ENCODE assay signal across 8 cellular contexts in genomic region chr2:53970898-53971681, GRCh38. TPM values are rescaled to one million over a fixed set of nuclear protein-coding genes. Genes with fewer than 3 reads are reported as not detected.
DNase-seq lines count a peak whose midpoint lies in the region; ATAC-seq, FAIRE-seq and TF ChIP-seq lines count a peak whose summit lies in the region.

Gene PSME4, minus strand, starts transcription at chr2:53970993. Its CDS starts 209 bp downstream, at chr2:53970784.

- H3K4me3 Mint-ChIP-seq in endodermal cell, result peak within 1 kb of the TSS; percentile 87

- no peaks in the 10 kb centered on the region for H3K9me3 ChIP-seq in endodermal cell (ENCODE audit: control insufficient read depth, low read length)

- H4K8ac ChIP-seq in mesendoderm (ENCODE audit: low read depth, low read length), result no peak within 1 kb of the TSS

- H3K36me3 ChIP-seq in endodermal cell (ENCODE audit: control insufficient read depth, insufficient read depth, low read length), result no peaks in the 10 kb centered on the region
- H3K36me3 ChIP-seq in mesendoderm (ENCODE audit: control insufficient read depth, insufficient read depth, low read length), result no peaks in the 10 kb centered on the region

- H3K36me3 Mint-ChIP-seq in endodermal cell (ENCODE audit: low read depth), result peaks cover 11% of the 10 kb centered on the region

- H3K9ac ChIP-seq in endodermal cell (ENCODE audit: extremely low read depth, low read length, poor library complexity, severe bottlenecking) (peak within 1 kb of the TSS; percentile 97), mesendoderm (ENCODE audit: low read length) (peak within 1 kb of the TSS; percentile 98)

- H3K4me3 ChIP-seq in endodermal cell (ENCODE audit: low read length) (peak within 1 kb of the TSS; percentile 99), mesendoderm (ENCODE audit: low read length) (peak within 1 kb of the TSS; percentile 99)

- H3K79me2 ChIP-seq in mesendoderm (ENCODE audit: control insufficient read depth, insufficient read depth, low read length), result peaks cover 45% of the 10 kb centered on the region

- H3K4me1 ChIP-seq in endodermal cell (ENCODE audit: control insufficient read depth, insufficient read depth, low read length), result peaks cover 3% of the 10 kb centered on the region
- H3K4me1 ChIP-seq in mesendoderm (ENCODE audit: control insufficient read depth, low read depth, low read length), result peaks cover 5% of the 10 kb centered on the region

- H3K27ac ChIP-seq in endodermal cell (ENCODE audit: low read depth, low read length) (peak within 1 kb of the TSS; percentile 95), mesendoderm (ENCODE audit: low read depth, low read length) (peak within 1 kb of the TSS; percentile 100)

- 1 to 2% methylated on average over 27 to 61 of the region's 61 CpGs for WGBS in endodermal cell (ENCODE audit: insufficient coverage in 1 of 2, insufficient read length in 1 of 2), 2 experiments
- no CpG with 5 or more reads among the region's 61 CpGs for WGBS in mesendoderm (ENCODE audit: extremely low coverage, insufficient coverage, low lambda C conversion rate)

- peak; percentile 88 for ATAC-seq in GM21367 (IDR thresholded peaks at IDR 0.05; ENCODE audit: unreplicated experiment)

- peak within 1 kb of the TSS; percentile 100 for H3K18ac ChIP-seq in mesendoderm (ENCODE audit: low read length)

- H2BK15ac ChIP-seq in mesendoderm (replicated peaks; ENCODE audit: low read depth), result peak within 1 kb of the TSS; percentile 85

- DNase-seq in COR-L47 (lab: John Stamatoyannopoulos, UW) (peak; percentile 92), HTR-8/SVneo (ENCODE audit: insufficient read length, low spot score) (peak; percentile 89), NOMO-1 treated with dmso at 0.1 percent for 144 hours (lab: John Stamatoyannopoulos, UW; ENCODE audit: unreplicated experiment) (peak; percentile 78), endodermal cell (peak; percentile 98), mesendoderm (peak; percentile 96)
- DNase-seq in activated CD8-positive, alpha-beta memory T cell treated with anti-CD3 and anti-CD28 coated beads, Interleukin-2, amount 50 U/mL, for 1 hour (ENCODE audit: extremely low read depth), result peak; percentile 81
- peak; percentile 91 for DNase-seq in stimulated activated CD8-positive, alpha-beta memory T cell treated with anti-CD3 and anti-CD28 coated beads, Interleukin-12 subunit alpha, Interleukin-12 subunit beta, amount 100 ng/mL, for 4 hours (ENCODE audit: low read depth)

- no peak for TF ChIP-seq CTCF in endodermal cell (conservative IDR thresholded peaks at IDR 0.05)

- no peaks in the 10 kb centered on the region for H3K27me3 ChIP-seq in endodermal cell (ENCODE audit: control insufficient read depth, insufficient read depth, low read length, poor library complexity, severe bottlenecking)
- H3K27me3 ChIP-seq in mesendoderm (ENCODE audit: insufficient read depth, low read length, poor library complexity), result peaks cover 2% of the 10 kb centered on the region

- peak within 1 kb of the TSS; percentile 94 for H3K23ac ChIP-seq in mesendoderm (ENCODE audit: low read length)

- H3K4me2 ChIP-seq in mesendoderm (ENCODE audit: low read length), result peak within 1 kb of the TSS; percentile 96

- H4K5ac ChIP-seq in mesendoderm (ENCODE audit: low read length), result peak within 1 kb of the TSS; percentile 84

- no peaks in the 10 kb centered on the region for H3K79me1 ChIP-seq in mesendoderm (ENCODE audit: low read length)

- peak within 1 kb of the TSS; percentile 94 for H3K4ac ChIP-seq in mesendoderm (ENCODE audit: low read depth, low read length)

- peak within 1 kb of the TSS; percentile 96 for H3K27ac Mint-ChIP-seq in endodermal cell

- peak within 1 kb of the TSS; percentile 99 for H2BK120ac ChIP-seq in mesendoderm (ENCODE audit: low read depth, low read length)

- peak; percentile 88 for FAIRE-seq in HTR-8/SVneo (lab: Jason Lieb, UNC)

- peak within 1 kb of the TSS; percentile 95 for H3K56ac ChIP-seq in mesendoderm (ENCODE audit: low read length)

- H2AK5ac ChIP-seq in mesendoderm (ENCODE audit: low read length), result no peak within 1 kb of the TSS

- H3K9me3 Mint-ChIP-seq in endodermal cell, result no peaks in the 10 kb centered on the region

- H3K27me3 Mint-ChIP-seq in endodermal cell (ENCODE audit: insufficient read depth), result no peaks in the 10 kb centered on the region

- H2BK5ac ChIP-seq in mesendoderm (ENCODE audit: low read length), result peak within 1 kb of the TSS; percentile 93

- peaks cover 39% of the 10 kb centered on the region for H3K4me1 Mint-ChIP-seq in endodermal cell

RNA-seq across cellular contexts. Expression of gene PSME4, which starts in this region (rescaled TPM):
- 100 to 1,000 TPM in 1 of 2 donors, 10 to 100 TPM in 1; 90.6 to 116 TPM for total RNA-seq in endodermal cell
- 54.4 TPM for polyA plus RNA-seq in endodermal cell (2013, experiment 1 of 2)
- 51.6 TPM for polyA plus RNA-seq in endodermal cell (2013, experiment 2 of 2)
- polyA plus RNA-seq in mesendoderm (2013, experiment 1 of 2), result 58.7 TPM
- polyA plus RNA-seq in mesendoderm (2013, experiment 2 of 2), result 56.4 TPM

Comparison
In these comparisons a context has a peak if more than half of its experiments do, and no peak if none do; other contexts are left out.
1. Peak in every context shown above with its lines: DNase-seq, ATAC-seq, H3K4me3 ChIP-seq and H3K27ac ChIP-seq.